17 cellular contexts compared by ENCODE assay signal in the genomic region with DNA sequence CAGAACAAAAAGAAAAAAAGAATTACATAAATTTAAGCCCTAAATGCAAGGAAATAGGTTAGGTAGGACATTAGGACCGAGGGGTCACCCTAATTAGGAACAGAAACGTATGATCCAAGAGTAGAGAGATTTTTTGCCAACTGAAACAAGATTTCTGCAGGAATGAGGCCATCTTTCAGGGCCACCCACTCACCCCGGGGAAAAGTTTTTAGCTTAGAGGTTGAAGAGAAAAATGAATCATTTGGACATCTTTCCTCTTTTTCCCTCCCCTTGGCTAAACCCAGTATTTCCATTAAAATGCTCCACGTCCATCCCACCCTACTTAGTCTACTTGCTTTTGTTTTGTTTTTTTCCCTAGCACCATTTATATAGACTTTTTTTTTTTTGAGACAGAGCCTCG. TPM values are rescaled to one million over a fixed set of nuclear protein-coding genes. Genes with fewer than 3 reads are reported as not detected.
DNase-seq lines count a peak whose midpoint lies in the region; ATAC-seq and TF ChIP-seq lines count a peak whose summit lies in the region.
"Had no signal": no experiment of that assay in that cellular context is flagged by ENCODE, and none has a peak within 500 bp of the region (broad histone marks: within the 10 kb centered on the region; RNA-seq: fewer than 3 reads in every experiment).

No MANE protein-coding gene starts in this region.

- no peak overlapping the region for H4K12ac ChIP-seq in trophoblast cell (ENCODE audit: low read depth, low read length)

- H3K79me1 ChIP-seq in trophoblast cell (ENCODE audit: low read length), result no peaks in the 10 kb centered on the region

- no peak overlapping the region for H3K4me3 Mint-ChIP-seq in glutamatergic neuron (ENCODE audit: unreplicated experiment)
- H3K4me3 Mint-ChIP-seq: activated T-helper 17 cell treated with anti-CD3 and anti-CD28 coated beads, Interleukin-2, amount 50 U/mL, for 72 hours; GM23338 had no signal

- peaks cover 2% of the 10 kb centered on the region for H3K9me3 Mint-ChIP-seq in glutamatergic neuron (ENCODE audit: unreplicated experiment)
- H3K9me3 Mint-ChIP-seq: activated T-helper 17 cell treated with anti-CD3 and anti-CD28 coated beads, Interleukin-2, amount 50 U/mL, for 72 hours; GM23338 had no signal

- ATAC-seq in upper lobe of right lung (no peak), esophagus mucosa (no peak)
- ATAC-seq: activated T-helper 17 cell treated with anti-CD3 and anti-CD28 coated beads, Interleukin-2, amount 50 U/mL, for 72 hours; GM23338; K562 had no signal

- H4K91ac ChIP-seq in trophoblast cell (ENCODE audit: low read depth, low read length), result peak overlapping the region; percentile 58

- H3K4me3 ChIP-seq in ascending aorta, result peak overlapping the region; percentile 12 to 41
- no peak overlapping the region for H3K4me3 ChIP-seq in trophoblast cell (ENCODE audit: low read depth, low read length)
- no peak overlapping the region for H3K4me3 ChIP-seq in upper lobe of right lung
- H3K4me3 ChIP-seq: GM23338, K562 had no signal

- WGBS in trophoblast cell (ENCODE audit: extremely low coverage, insufficient coverage, insufficient read length), result no CpG with 5 or more reads among the region's 5 CpGs

- H4K8ac ChIP-seq in trophoblast cell (ENCODE audit: low read depth, low read length), result peak overlapping the region; percentile 12

- peaks cover 0 to 35% of the 10 kb centered on the region in 2 donors for H3K4me1 ChIP-seq in ascending aorta
- H3K4me1 ChIP-seq in trophoblast cell (ENCODE audit: control insufficient read depth in 1 of 2, insufficient read depth in 2 of 2, low read length in 2 of 2), result peaks cover 0 to 4% of the 10 kb centered on the region in 2 experiments
- no peaks in the 10 kb centered on the region for H3K4me1 ChIP-seq in upper lobe of right lung

- H3K36me3 ChIP-seq in ascending aorta, result no peaks in the 10 kb centered on the region
- no peaks in the 10 kb centered on the region for H3K36me3 ChIP-seq in trophoblast cell (ENCODE audit: control insufficient read depth in 1 of 2, insufficient read depth in 2 of 2, low read length in 2 of 2)
- H3K36me3 ChIP-seq in upper lobe of right lung, result no peaks in the 10 kb centered on the region
- H3K36me3 ChIP-seq: brain microvascular endothelial cell had no signal

- no peak overlapping the region for H3K23ac ChIP-seq in trophoblast cell (ENCODE audit: low read length)

- H3K9ac ChIP-seq in trophoblast cell (ENCODE audit: low read length), result no peak overlapping the region

- H3K9me3 ChIP-seq in ascending aorta, result no peaks in the 10 kb centered on the region
- H3K9me3 ChIP-seq in trophoblast cell (ENCODE audit: insufficient read depth, low read depth, low read length), result no peaks in the 10 kb centered on the region
- H3K9me3 ChIP-seq in upper lobe of right lung, result no peaks in the 10 kb centered on the region

- no peak for DNase-seq in ascending aorta (ENCODE audit: low spot score in 2 of 2)
- peak; percentile 34 for DNase-seq in fibroblast of the conjunctiva (ENCODE audit: low read depth)
- DNase-seq in trophoblast cell, result no peak
- no peak for DNase-seq in upper lobe of right lung
- DNase-seq in D341Med (ENCODE audit: low spot score), result no peak
- no peak for DNase-seq in glutamatergic neuron
- DNase-seq: activated CD4-positive, alpha-beta T cell treated with anti-CD3 and anti-CD28 coated beads, Interleukin-2, amount 50 U/mL, for 48 hours; NCI-H187 treated with DMSO at 0.1 percent for 48 hours; NCI-H82; stimulated activated CD4-positive, alpha-beta T cell treated with anti-CD3 and anti-CD28 coated beads, Interleukin-2, amount 100 ng/mL, for 24 hours; T1000 had no signal

- no peaks in the 10 kb centered on the region for H3K27me3 ChIP-seq in ascending aorta
- no peaks in the 10 kb centered on the region for H3K27me3 ChIP-seq in trophoblast cell (ENCODE audit: insufficient read depth, low read length)
- H3K27me3 ChIP-seq in upper lobe of right lung, result peaks cover 6% of the 10 kb centered on the region
- H3K27me3 ChIP-seq: brain microvascular endothelial cell had no signal

- no peak overlapping the region for H3K4me2 ChIP-seq in trophoblast cell (ENCODE audit: low read length)
- H3K4me2 ChIP-seq: GM23338 had no signal

- no peaks in the 10 kb centered on the region for H3K36me3 Mint-ChIP-seq in glutamatergic neuron (ENCODE audit: unreplicated experiment)

- no peaks in the 10 kb centered on the region for H3K27me3 Mint-ChIP-seq in glutamatergic neuron (ENCODE audit: unreplicated experiment)

- H3K4ac ChIP-seq in trophoblast cell (ENCODE audit: low read depth, low read length), result no peak overlapping the region

- H2BK12ac ChIP-seq in trophoblast cell (ENCODE audit: low read length), result peak overlapping the region; percentile 55

- no peak overlapping the region for H2AK5ac ChIP-seq in trophoblast cell (ENCODE audit: low read length)

- intact Hi-C loops in ascending aorta (cut with DNase I), result loop anchor here (2.0 kb wide), 1 partner anchor 53 kb away; a partner anchor contains a TSS
- intact Hi-C loops in upper lobe of right lung (cut with DNase I), result loop anchor here (10.0 kb wide), 1 partner anchor 197 kb away; no protein-coding TSS in a partner anchor

- H3K79me2 ChIP-seq in trophoblast cell (ENCODE audit: control insufficient read depth, insufficient read depth, low read length, poor library complexity), result no peaks in the 10 kb centered on the region

- peaks cover 17% of the 10 kb centered on the region for H3K4me1 Mint-ChIP-seq in glutamatergic neuron (ENCODE audit: low read depth, unreplicated experiment)

- peak overlapping the region; percentile 38 for H2BK120ac ChIP-seq in trophoblast cell (ENCODE audit: insufficient read depth, low read length, poor library complexity)

- H2BK5ac ChIP-seq in trophoblast cell (ENCODE audit: low read depth, low read length, poor library complexity), result peak overlapping the region; percentile 66

- H3K14ac ChIP-seq in trophoblast cell (ENCODE audit: low read length), result no peak overlapping the region

- H3K27ac ChIP-seq in ascending aorta (peak overlapping the region; percentile 86 to 91), trophoblast cell (ENCODE audit: low read depth, low read length) (no peak overlapping the region), upper lobe of right lung (peak overlapping the region; percentile 70)
- H3K27ac ChIP-seq: brain microvascular endothelial cell, RWPE1 had no signal

- no peak overlapping the region for H2AFZ ChIP-seq in trophoblast cell (ENCODE audit: insufficient read depth, low read length, poor library complexity)
- H2AFZ ChIP-seq: GM23338 had no signal

- no peak overlapping the region for H3K18ac ChIP-seq in trophoblast cell (ENCODE audit: low read length)

- TF ChIP-seq CTCF in ascending aorta (IDR thresholded peaks at IDR 0.05) (no peak), upper lobe of right lung (IDR thresholded peaks at IDR 0.05) (no peak), glutamatergic neuron (IDR thresholded peaks at IDR 0.05; ENCODE audit: partially characterized antibody, unreplicated experiment) (no peak)

- H3K27ac Mint-ChIP-seq in glutamatergic neuron (ENCODE audit: unreplicated experiment), result no peak overlapping the region
- H3K27ac Mint-ChIP-seq: activated T-helper 17 cell treated with anti-CD3 and anti-CD28 coated beads, Interleukin-2, amount 50 U/mL, for 72 hours; GM23338 had no signal

RNA-seq across cellular contexts. Expression of a gene that starts 10.6 kb away (rescaled TPM):
- total RNA-seq in ascending aorta, result 0.53 TPM
- 6.9 and 7.6 TPM in 2 replicates for polyA plus RNA-seq in trophoblast cell (2013)
- total RNA-seq in upper lobe of right lung, result 1.8 TPM
- total RNA-seq in esophagus mucosa, result 0.12 TPM
- 14.1 TPM for total RNA-seq in glutamatergic neuron (ENCODE audit: unreplicated experiment)
- total RNA-seq: activated T-helper 17 cell treated with anti-CD3 and anti-CD28 coated beads, Interleukin-2, amount 50 U/mL, for 72 hours had no signal

RNA-seq across cellular contexts. Expression of a gene that starts 13.7 kb away (rescaled TPM):
- total RNA-seq in ascending aorta (15.8 TPM), upper lobe of right lung (1.9 TPM), esophagus mucosa (0.08 TPM), glutamatergic neuron (ENCODE audit: unreplicated experiment) (0.76 TPM)
- 0.31 and 0.35 TPM in 2 replicates for polyA plus RNA-seq in trophoblast cell (2013)
- total RNA-seq: K562 had no signal
- polyA plus RNA-seq: K562 had no signal

RNA-seq across cellular contexts. Expression of a gene that starts 53.2 kb away (rescaled TPM):
- total RNA-seq in ascending aorta (0.53 TPM), upper lobe of right lung (not detected), esophagus mucosa (not detected), glutamatergic neuron (ENCODE audit: unreplicated experiment) (5.3 TPM)
- 0.01 TPM in 1 of 2 replicates, not detected in the other for polyA plus RNA-seq in trophoblast cell (2013)
- total RNA-seq: activated T-helper 17 cell treated with anti-CD3 and anti-CD28 coated beads, Interleukin-2, amount 50 U/mL, for 72 hours had no signal

Comparison
In these comparisons a context has a peak if more than half of its experiments do, and no peak if none do; other contexts are left out.
1. H3K4me3 ChIP-seq: peak in ascending aorta (2 of 2); none in trophoblast cell (single experiment) and upper lobe of right lung (single experiment).